ENCODE assay signal across 23 cellular contexts in the genomic region with DNA sequence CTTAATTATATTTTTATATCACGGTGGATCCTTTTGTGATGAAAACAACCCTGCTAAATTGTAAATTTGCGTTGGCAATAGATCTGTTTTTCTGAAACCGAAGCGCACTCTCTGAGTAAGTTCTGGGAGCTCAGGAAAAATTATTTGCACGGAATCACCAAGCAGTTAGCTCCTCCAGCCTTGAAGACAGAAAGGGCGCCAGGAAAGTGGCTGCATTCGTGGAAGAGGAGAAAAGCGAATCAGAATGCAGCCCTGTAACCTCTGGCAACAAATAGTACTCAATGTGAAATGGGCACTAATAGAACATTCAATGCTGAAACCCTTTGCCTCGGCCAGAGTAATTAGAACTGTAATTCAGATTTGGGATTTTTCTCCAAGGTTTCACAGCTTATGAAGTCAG.
A peak's percentile ranks its signal among the peaks of the same experiment; 100 is the strongest.
DNase-seq lines count a peak whose midpoint lies in the region; FAIRE-seq and TF ChIP-seq lines count a peak whose summit lies in the region.
"Had no signal": no experiment of that assay in that cellular context is flagged by ENCODE, and none has a peak within 500 bp of the region (broad histone marks: within the 10 kb centered on the region; RNA-seq: fewer than 3 reads in every experiment).

No MANE protein-coding gene starts in this region.

- no peaks in the 10 kb centered on the region for H3K27me3 ChIP-seq in small intestine (ENCODE audit: control insufficient read depth in 2 of 2, insufficient read depth in 2 of 2, low read length in 2 of 2)

- H3K36me3 ChIP-seq in small intestine (ENCODE audit: control insufficient read depth in 2 of 2, insufficient read depth in 2 of 2, low read length in 2 of 2) = no peaks in the 10 kb centered on the region
- H3K36me3 ChIP-seq: HAP-1 had no signal

- no peaks in the 10 kb centered on the region for H3K4me1 ChIP-seq in small intestine (ENCODE audit: control insufficient read depth in 2 of 2, insufficient read depth in 1 of 2, low read depth in 1 of 2, low read length in 1 of 2)
- H3K4me1 ChIP-seq: HAP-1 had no signal

- DNase-seq in NCI-H2227 (lab: John Stamatoyannopoulos, UW; ENCODE audit: unreplicated experiment) = peak; percentile 21
- DNase-seq in NCI-H2227 treated with DMSO at 0.1 percent for 48 hours (lab: John Stamatoyannopoulos, UW) = no peak
- peak; percentile 11 for DNase-seq in fibroblast of the aortic adventitia (ENCODE audit: low read depth)
- DNase-seq in midbrain (lab: John Stamatoyannopoulos, UW) = peak; percentile 66
- DNase-seq in D341Med (ENCODE audit: low spot score) = no peak
- no peak for DNase-seq in activated CD4-positive, alpha-beta T cell treated with anti-CD3 and anti-CD28 coated beads for 48 hours
- no peak for DNase-seq in GDM1 (lab: John Stamatoyannopoulos, UW)
- DNase-seq in small intestine = no peak
- DNase-seq: AML-193; DMS 273 treated with DMSO at 0.1 percent for 48 hours; DND-41; NCI-H1048; NCI-H1436; NCI-H2029 treated with DMSO at 0.1 percent for 48 hours; NCI-H2171; NCI-H446 treated with DMSO at 0.1 percent for 48 hours; NK-92 treated with Interleukin-12 subunit alpha and Interleukin-12 subunit beta, amount 100 ng/mL, for 24 hours had no signal

- no peak overlapping the region for H3K27ac ChIP-seq in small intestine (ENCODE audit: low read depth in 1 of 2, low read length in 1 of 2)
- H3K27ac ChIP-seq: 22Rv1, HL-60, KMS-11 had no signal

- no peak overlapping the region for H3K4me3 ChIP-seq in fibroblast of the aortic adventitia (ENCODE audit: low read depth, low read length)
- H3K4me3 ChIP-seq in small intestine (ENCODE audit: low read depth in 1 of 2, low read length in 2 of 2) = no peak overlapping the region
- H3K4me3 ChIP-seq: HAP-1 had no signal

- WGBS in small intestine, 3 donors = 88 to 92% (median 90%) methylated on average over 9 of the region's 9 CpGs

- TF ChIP-seq CTCF in fibroblast of the aortic adventitia (IDR thresholded peaks at IDR 0.05; ENCODE audit: insufficient read depth, low read length) = no peak

- no peak for FAIRE-seq in small intestine (lab: Jason Lieb, UNC)
- FAIRE-seq: G401.6, RCC 7860 had no signal

- no peaks in the 10 kb centered on the region for H3K9me3 ChIP-seq in small intestine (ENCODE audit: control insufficient read depth, low read depth)
- H3K9me3 ChIP-seq: HAP-1 had no signal

Comparison
In these comparisons a context has a peak if more than half of its experiments do, and no peak if none do; other contexts are left out.
1. DNase-seq: peak in NCI-H2227 (single experiment), fibroblast of the aortic adventitia (single experiment) and midbrain (single experiment); none in NCI-H2227 treated with DMSO at 0.1 percent for 48 hours (single experiment), D341Med (single experiment), activated CD4-positive, alpha-beta T cell treated with anti-CD3 and anti-CD28 coated beads for 48 hours (single experiment), GDM1 (single experiment) and small intestine (single experiment).